In the genomic region with DNA sequence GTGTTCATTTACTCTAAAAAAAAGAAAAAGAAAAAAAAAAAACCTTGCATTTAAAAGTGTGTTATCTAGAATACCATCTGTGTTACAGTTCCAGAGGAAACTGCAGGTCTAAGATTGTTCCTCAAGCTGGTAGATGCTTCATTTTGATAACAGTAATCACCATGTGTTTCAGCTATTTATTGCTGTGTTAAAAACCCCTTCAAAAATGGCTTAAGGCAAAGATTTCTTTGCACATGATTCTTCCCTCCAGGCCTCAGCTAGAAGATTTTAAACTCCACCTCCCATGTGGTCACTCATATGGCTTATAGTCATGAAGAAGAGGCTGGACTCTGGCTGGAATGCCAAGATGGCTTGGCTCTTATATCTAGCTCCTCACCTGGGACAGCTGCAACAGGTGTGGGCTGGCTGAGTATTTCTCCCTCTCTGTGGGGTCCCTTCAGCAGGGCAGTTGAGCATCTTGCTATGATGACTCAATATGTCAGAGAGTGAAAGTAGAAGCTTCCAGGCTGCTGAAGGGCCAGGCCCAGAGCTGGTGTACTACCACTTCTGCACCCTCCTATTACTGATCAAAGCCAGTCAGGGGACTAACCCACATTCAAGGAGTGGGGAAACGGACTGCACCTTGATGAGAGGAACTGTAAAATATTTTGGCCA, we compare ENCODE assay signal across 2 cellular contexts.
TF ChIP-seq lines count a peak whose summit lies in the region.

No MANE protein-coding gene starts in this region.

TF ChIP-seq in GM23338, 12 proteins besides CTCF, POLR2A, EP300 and RAD21 (continued from another document):
- TF ChIP-seq, protein P1, sequence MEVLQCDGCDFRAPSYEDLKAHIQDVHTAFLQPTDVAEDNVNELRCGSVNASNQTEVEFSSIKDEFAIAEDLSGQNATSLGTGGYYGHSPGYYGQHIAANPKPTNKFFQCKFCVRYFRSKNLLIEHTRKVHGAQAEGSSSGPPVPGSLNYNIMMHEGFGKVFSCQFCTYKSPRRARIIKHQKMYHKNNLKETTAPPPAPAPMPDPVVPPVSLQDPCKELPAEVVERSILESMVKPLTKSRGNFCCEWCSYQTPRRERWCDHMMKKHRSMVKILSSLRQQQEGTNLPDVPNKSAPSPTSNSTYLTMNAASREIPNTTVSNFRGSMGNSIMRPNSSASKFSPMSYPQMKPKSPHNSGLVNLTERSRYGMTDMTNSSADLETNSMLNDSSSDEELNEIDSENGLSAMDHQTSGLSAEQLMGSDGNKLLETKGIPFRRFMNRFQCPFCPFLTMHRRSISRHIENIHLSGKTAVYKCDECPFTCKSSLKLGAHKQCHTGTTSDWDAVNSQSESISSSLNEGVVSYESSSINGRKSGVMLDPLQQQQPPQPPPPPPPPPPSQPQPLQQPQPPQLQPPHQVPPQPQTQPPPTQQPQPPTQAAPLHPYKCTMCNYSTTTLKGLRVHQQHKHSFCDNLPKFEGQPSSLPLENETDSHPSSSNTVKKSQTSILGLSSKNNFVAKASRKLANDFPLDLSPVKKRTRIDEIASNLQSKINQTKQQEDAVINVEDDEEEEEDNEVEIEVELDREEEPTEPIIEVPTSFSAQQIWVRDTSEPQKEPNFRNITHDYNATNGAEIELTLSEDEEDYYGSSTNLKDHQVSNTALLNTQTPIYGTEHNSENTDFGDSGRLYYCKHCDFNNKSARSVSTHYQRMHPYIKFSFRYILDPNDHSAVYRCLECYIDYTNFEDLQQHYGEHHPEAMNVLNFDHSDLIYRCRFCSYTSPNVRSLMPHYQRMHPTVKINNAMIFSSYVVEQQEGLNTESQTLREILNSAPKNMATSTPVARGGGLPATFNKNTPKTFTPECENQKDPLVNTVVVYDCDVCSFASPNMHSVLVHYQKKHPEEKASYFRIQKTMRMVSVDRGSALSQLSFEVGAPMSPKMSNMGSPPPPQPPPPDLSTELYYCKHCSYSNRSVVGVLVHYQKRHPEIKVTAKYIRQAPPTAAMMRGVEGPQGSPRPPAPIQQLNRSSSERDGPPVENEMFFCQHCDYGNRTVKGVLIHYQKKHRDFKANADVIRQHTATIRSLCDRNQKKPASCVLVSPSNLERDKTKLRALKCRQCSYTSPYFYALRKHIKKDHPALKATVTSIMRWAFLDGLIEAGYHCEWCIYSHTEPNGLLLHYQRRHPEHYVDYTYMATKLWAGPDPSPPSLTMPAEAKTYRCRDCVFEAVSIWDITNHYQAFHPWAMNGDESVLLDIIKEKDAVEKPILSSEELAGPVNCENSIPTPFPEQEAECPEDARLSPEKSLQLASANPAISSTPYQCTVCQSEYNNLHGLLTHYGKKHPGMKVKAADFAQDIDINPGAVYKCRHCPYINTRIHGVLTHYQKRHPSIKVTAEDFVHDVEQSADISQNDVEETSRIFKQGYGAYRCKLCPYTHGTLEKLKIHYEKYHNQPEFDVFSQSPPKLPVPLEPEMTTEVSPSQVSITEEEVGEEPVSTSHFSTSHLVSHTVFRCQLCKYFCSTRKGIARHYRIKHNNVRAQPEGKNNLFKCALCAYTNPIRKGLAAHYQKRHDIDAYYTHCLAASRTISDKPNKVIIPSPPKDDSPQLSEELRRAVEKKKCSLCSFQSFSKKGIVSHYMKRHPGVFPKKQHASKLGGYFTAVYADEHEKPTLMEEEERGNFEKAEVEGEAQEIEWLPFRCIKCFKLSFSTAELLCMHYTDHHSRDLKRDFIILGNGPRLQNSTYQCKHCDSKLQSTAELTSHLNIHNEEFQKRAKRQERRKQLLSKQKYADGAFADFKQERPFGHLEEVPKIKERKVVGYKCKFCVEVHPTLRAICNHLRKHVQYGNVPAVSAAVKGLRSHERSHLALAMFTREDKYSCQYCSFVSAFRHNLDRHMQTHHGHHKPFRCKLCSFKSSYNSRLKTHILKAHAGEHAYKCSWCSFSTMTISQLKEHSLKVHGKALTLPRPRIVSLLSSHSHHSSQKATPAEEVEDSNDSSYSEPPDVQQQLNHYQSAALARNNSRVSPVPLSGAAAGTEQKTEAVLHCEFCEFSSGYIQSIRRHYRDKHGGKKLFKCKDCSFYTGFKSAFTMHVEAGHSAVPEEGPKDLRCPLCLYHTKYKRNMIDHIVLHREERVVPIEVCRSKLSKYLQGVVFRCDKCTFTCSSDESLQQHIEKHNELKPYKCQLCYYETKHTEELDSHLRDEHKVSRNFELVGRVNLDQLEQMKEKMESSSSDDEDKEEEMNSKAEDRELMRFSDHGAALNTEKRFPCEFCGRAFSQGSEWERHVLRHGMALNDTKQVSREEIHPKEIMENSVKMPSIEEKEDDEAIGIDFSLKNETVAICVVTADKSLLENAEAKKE (CRISPR knock-in tag; IDR thresholded peaks at IDR 0.05), result no peak
- TF ChIP-seq JUNB (IDR thresholded peaks at IDR 0.05; ENCODE audit: unreplicated experiment) (no peak), POLR2AphosphoS5 (IDR thresholded peaks at IDR 0.05; ENCODE audit: low read depth) (no peak), ZNF331 (CRISPR knock-in tag; IDR thresholded peaks at IDR 0.05; ENCODE audit: low read depth) (no peak), STAT1 (IDR thresholded peaks at IDR 0.05; ENCODE audit: unreplicated experiment) (no peak), EZH2 (IDR thresholded peaks at IDR 0.05; ENCODE audit: low read depth, unreplicated experiment) (no peak)
- TF ChIP-seq, protein P2, sequence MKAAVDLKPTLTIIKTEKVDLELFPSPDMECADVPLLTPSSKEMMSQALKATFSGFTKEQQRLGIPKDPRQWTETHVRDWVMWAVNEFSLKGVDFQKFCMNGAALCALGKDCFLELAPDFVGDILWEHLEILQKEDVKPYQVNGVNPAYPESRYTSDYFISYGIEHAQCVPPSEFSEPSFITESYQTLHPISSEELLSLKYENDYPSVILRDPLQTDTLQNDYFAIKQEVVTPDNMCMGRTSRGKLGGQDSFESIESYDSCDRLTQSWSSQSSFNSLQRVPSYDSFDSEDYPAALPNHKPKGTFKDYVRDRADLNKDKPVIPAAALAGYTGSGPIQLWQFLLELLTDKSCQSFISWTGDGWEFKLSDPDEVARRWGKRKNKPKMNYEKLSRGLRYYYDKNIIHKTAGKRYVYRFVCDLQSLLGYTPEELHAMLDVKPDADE (IDR thresholded peaks at IDR 0.05), result no peak
- TF ChIP-seq, protein P3, sequence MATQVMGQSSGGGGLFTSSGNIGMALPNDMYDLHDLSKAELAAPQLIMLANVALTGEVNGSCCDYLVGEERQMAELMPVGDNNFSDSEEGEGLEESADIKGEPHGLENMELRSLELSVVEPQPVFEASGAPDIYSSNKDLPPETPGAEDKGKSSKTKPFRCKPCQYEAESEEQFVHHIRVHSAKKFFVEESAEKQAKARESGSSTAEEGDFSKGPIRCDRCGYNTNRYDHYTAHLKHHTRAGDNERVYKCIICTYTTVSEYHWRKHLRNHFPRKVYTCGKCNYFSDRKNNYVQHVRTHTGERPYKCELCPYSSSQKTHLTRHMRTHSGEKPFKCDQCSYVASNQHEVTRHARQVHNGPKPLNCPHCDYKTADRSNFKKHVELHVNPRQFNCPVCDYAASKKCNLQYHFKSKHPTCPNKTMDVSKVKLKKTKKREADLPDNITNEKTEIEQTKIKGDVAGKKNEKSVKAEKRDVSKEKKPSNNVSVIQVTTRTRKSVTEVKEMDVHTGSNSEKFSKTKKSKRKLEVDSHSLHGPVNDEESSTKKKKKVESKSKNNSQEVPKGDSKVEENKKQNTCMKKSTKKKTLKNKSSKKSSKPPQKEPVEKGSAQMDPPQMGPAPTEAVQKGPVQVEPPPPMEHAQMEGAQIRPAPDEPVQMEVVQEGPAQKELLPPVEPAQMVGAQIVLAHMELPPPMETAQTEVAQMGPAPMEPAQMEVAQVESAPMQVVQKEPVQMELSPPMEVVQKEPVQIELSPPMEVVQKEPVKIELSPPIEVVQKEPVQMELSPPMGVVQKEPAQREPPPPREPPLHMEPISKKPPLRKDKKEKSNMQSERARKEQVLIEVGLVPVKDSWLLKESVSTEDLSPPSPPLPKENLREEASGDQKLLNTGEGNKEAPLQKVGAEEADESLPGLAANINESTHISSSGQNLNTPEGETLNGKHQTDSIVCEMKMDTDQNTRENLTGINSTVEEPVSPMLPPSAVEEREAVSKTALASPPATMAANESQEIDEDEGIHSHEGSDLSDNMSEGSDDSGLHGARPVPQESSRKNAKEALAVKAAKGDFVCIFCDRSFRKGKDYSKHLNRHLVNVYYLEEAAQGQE (IDR thresholded peaks at IDR 0.05; ENCODE audit: unreplicated experiment), result no peak

TF ChIP-seq in WTC11, 78 proteins besides CTCF, POLR2A, EP300 and RAD21 (continued from another document and continues in another):
- TF ChIP-seq, protein P4, sequence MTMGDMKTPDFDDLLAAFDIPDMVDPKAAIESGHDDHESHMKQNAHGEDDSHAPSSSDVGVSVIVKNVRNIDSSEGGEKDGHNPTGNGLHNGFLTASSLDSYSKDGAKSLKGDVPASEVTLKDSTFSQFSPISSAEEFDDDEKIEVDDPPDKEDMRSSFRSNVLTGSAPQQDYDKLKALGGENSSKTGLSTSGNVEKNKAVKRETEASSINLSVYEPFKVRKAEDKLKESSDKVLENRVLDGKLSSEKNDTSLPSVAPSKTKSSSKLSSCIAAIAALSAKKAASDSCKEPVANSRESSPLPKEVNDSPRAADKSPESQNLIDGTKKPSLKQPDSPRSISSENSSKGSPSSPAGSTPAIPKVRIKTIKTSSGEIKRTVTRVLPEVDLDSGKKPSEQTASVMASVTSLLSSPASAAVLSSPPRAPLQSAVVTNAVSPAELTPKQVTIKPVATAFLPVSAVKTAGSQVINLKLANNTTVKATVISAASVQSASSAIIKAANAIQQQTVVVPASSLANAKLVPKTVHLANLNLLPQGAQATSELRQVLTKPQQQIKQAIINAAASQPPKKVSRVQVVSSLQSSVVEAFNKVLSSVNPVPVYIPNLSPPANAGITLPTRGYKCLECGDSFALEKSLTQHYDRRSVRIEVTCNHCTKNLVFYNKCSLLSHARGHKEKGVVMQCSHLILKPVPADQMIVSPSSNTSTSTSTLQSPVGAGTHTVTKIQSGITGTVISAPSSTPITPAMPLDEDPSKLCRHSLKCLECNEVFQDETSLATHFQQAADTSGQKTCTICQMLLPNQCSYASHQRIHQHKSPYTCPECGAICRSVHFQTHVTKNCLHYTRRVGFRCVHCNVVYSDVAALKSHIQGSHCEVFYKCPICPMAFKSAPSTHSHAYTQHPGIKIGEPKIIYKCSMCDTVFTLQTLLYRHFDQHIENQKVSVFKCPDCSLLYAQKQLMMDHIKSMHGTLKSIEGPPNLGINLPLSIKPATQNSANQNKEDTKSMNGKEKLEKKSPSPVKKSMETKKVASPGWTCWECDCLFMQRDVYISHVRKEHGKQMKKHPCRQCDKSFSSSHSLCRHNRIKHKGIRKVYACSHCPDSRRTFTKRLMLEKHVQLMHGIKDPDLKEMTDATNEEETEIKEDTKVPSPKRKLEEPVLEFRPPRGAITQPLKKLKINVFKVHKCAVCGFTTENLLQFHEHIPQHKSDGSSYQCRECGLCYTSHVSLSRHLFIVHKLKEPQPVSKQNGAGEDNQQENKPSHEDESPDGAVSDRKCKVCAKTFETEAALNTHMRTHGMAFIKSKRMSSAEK (CRISPR knock-in tag; IDR thresholded peaks at IDR 0.05; ENCODE audit: borderline replicate concordance), result no peak
- TF ChIP-seq, protein P5, sequence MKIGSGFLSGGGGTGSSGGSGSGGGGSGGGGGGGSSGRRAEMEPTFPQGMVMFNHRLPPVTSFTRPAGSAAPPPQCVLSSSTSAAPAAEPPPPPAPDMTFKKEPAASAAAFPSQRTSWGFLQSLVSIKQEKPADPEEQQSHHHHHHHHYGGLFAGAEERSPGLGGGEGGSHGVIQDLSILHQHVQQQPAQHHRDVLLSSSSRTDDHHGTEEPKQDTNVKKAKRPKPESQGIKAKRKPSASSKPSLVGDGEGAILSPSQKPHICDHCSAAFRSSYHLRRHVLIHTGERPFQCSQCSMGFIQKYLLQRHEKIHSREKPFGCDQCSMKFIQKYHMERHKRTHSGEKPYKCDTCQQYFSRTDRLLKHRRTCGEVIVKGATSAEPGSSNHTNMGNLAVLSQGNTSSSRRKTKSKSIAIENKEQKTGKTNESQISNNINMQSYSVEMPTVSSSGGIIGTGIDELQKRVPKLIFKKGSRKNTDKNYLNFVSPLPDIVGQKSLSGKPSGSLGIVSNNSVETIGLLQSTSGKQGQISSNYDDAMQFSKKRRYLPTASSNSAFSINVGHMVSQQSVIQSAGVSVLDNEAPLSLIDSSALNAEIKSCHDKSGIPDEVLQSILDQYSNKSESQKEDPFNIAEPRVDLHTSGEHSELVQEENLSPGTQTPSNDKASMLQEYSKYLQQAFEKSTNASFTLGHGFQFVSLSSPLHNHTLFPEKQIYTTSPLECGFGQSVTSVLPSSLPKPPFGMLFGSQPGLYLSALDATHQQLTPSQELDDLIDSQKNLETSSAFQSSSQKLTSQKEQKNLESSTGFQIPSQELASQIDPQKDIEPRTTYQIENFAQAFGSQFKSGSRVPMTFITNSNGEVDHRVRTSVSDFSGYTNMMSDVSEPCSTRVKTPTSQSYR (CRISPR knock-in tag; IDR thresholded peaks at IDR 0.05), result no peak
- TF ChIP-seq NFATC4 (CRISPR knock-in tag; IDR thresholded peaks at IDR 0.05) (no peak), ZNF396 (CRISPR knock-in tag; IDR thresholded peaks at IDR 0.05; ENCODE audit: borderline replicate concordance) (no peak), ZNF219 (CRISPR knock-in tag; IDR thresholded peaks at IDR 0.05; ENCODE audit: borderline replicate concordance) (no peak), TP53 (CRISPR knock-in tag; IDR thresholded peaks at IDR 0.05) (no peak), NFYB (CRISPR knock-in tag; conservative IDR thresholded peaks at IDR 0.05; ENCODE audit: low read depth) (no peak)
- TF ChIP-seq, protein P6, sequence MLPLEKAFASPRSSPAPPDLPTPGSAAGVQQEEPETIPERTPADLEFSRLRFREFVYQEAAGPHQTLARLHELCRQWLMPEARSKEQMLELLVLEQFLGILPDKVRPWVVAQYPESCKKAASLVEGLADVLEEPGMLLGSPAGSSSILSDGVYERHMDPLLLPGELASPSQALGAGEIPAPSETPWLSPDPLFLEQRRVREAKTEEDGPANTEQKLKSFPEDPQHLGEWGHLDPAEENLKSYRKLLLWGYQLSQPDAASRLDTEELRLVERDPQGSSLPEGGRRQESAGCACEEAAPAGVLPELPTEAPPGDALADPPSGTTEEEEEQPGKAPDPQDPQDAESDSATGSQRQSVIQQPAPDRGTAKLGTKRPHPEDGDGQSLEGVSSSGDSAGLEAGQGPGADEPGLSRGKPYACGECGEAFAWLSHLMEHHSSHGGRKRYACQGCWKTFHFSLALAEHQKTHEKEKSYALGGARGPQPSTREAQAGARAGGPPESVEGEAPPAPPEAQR (CRISPR knock-in tag; IDR thresholded peaks at IDR 0.05), result no peak
- TF ChIP-seq, protein P7, sequence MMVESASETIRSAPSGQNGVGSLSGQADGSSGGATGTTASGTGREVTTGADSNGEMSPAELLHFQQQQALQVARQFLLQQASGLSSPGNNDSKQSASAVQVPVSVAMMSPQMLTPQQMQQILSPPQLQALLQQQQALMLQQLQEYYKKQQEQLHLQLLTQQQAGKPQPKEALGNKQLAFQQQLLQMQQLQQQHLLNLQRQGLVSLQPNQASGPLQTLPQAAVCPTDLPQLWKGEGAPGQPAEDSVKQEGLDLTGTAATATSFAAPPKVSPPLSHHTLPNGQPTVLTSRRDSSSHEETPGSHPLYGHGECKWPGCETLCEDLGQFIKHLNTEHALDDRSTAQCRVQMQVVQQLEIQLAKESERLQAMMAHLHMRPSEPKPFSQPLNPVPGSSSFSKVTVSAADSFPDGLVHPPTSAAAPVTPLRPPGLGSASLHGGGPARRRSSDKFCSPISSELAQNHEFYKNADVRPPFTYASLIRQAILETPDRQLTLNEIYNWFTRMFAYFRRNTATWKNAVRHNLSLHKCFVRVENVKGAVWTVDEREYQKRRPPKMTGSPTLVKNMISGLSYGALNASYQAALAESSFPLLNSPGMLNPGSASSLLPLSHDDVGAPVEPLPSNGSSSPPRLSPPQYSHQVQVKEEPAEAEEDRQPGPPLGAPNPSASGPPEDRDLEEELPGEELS (CRISPR knock-in tag; IDR thresholded peaks at IDR 0.05), result no peak
- TF ChIP-seq, protein P8, sequence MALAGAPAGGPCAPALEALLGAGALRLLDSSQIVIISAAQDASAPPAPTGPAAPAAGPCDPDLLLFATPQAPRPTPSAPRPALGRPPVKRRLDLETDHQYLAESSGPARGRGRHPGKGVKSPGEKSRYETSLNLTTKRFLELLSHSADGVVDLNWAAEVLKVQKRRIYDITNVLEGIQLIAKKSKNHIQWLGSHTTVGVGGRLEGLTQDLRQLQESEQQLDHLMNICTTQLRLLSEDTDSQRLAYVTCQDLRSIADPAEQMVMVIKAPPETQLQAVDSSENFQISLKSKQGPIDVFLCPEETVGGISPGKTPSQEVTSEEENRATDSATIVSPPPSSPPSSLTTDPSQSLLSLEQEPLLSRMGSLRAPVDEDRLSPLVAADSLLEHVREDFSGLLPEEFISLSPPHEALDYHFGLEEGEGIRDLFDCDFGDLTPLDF (CRISPR knock-in tag; IDR thresholded peaks at IDR 0.05), result no peak
